In the genomic region with DNA sequence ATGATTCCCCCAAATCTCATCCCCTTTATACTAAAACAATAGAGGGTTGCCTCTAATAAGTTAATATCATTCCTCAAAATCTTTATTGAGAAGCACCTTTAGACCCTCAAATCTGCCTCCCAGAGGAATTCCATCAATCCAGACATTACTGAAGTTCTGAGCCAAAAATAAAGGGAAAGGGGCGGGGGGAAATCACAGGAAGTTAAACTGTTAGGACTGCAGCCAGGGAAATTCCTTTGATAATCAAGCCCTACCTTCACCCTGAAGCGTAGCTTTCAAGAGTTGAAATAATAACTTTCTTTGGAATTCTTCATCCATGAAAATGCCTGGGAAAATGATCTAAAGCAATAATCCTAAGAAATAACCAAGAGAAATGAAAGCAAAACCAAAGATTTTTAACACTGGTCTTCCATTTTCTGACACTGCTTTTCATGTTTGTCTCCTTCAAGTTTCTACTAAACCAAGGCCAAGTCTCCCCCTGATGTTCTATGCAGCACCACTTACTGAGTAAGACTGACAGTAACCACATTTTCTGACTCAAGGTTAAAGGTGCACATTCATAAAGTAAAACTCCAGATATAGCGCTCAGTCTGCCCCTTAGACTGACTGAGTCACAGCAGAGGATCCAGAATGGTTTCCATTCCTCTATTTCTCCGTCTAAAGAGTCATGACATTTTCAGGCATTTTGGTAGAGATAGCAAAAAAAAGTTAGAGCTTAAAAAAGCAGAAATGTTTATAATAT, we compare ENCODE assay signal across 8 cellular contexts.
DNase-seq lines count a peak whose midpoint lies in the region; ATAC-seq and TF ChIP-seq lines count a peak whose summit lies in the region.

No MANE protein-coding gene starts in this region.

- ATAC-seq in GM21528 (IDR thresholded peaks at IDR 0.05; ENCODE audit: low FRiP score, unreplicated experiment), result peak; percentile 80
- ATAC-seq in esophagus mucosa, result no peak

- H3K36me3 ChIP-seq in HUES6 (ENCODE audit: control insufficient read depth, insufficient read depth, low read length), result no peaks in the 10 kb centered on the region
- H3K36me3 ChIP-seq in neural progenitor cell, result no peaks in the 10 kb centered on the region

- H3K27me3 ChIP-seq in HUES6 (ENCODE audit: control insufficient read depth, insufficient read depth, low read length) (no peaks in the 10 kb centered on the region), neural progenitor cell (no peaks in the 10 kb centered on the region)

- TF ChIP-seq POLR2A in lower leg skin (IDR thresholded peaks at IDR 0.05), result no peak

- H3K27ac ChIP-seq in HUES6 (ENCODE audit: low read depth, low read length) (peak overlapping the region; percentile 58), coronary artery (peak overlapping the region; percentile 68 to 71), neural progenitor cell (no peak overlapping the region)

- TF ChIP-seq CTCF in coronary artery (IDR thresholded peaks at IDR 0.05) (no peak), neural progenitor cell (IDR thresholded peaks at IDR 0.05) (no peak), lower leg skin (IDR thresholded peaks at IDR 0.05) (no peak)

- H3K9me3 Mint-ChIP-seq in neural progenitor cell, result peaks cover 5% of the 10 kb centered on the region

- H2AFZ ChIP-seq in neural progenitor cell (replicated peaks), result no peak overlapping the region

- peaks cover 3% of the 10 kb centered on the region for H3K36me3 Mint-ChIP-seq in neural progenitor cell

- DNase-seq in EL, result peak; percentile 90
- DNase-seq in coronary artery (ENCODE audit: low spot score), result no peak
- no peak for DNase-seq in neural progenitor cell (ENCODE audit: low spot score)
- no peak for DNase-seq in NCI-H748 (lab: John Stamatoyannopoulos, UW; ENCODE audit: unreplicated experiment)
- DNase-seq in lower leg skin (ENCODE audit: low spot score in 2 of 2), result no peak

- peaks cover 41% of the 10 kb centered on the region for H4K20me1 ChIP-seq in neural progenitor cell (ENCODE audit: low read depth)

- H3K4me1 Mint-ChIP-seq in neural progenitor cell, result peaks cover 29% of the 10 kb centered on the region

- H3K4me1 ChIP-seq in HUES6 (ENCODE audit: control insufficient read depth, insufficient read depth, low read length), result peaks cover 44% of the 10 kb centered on the region
- peaks cover 15% of the 10 kb centered on the region for H3K4me1 ChIP-seq in neural progenitor cell

- H3K9ac ChIP-seq in HUES6 (ENCODE audit: low read length) (no peak overlapping the region), neural progenitor cell (no peak overlapping the region)

- 42 to 46% methylated on average over 4 of the region's 4 CpGs for WGBS in lower leg skin, 2 donors

- no peaks in the 10 kb centered on the region for H3F3A ChIP-seq in neural progenitor cell (ENCODE audit: low read depth)

- intact Hi-C loops in lower leg skin (cut with DNase I; ENCODE audit: low total_unique reads), result no loop called here

- no peaks in the 10 kb centered on the region for H3K9me3 ChIP-seq in HUES6 (ENCODE audit: control insufficient read depth, insufficient read depth, low read depth, low read length)
- no peaks in the 10 kb centered on the region for H3K9me3 ChIP-seq in neural progenitor cell (ENCODE audit: low read depth)

- no peak overlapping the region for H3K4me2 ChIP-seq in neural progenitor cell

- H3K27me3 Mint-ChIP-seq in neural progenitor cell (ENCODE audit: insufficient read depth, low read depth), result no peaks in the 10 kb centered on the region

- H3K4me3 ChIP-seq in HUES6 (ENCODE audit: low read depth, low read length) (no peak overlapping the region), coronary artery (peak overlapping the region; percentile 63), neural progenitor cell (no peak overlapping the region), lower leg skin (ENCODE audit: low read depth, poor library complexity, severe bottlenecking) (no peak overlapping the region)

- H3K79me2 ChIP-seq in neural progenitor cell (ENCODE audit: low read depth), result peaks cover 96% of the 10 kb centered on the region

- peak overlapping the region; percentile 24 for H3K27ac Mint-ChIP-seq in neural progenitor cell

- H3K4me3 Mint-ChIP-seq in neural progenitor cell, result no peak overlapping the region
